ENCODE assay signal across 33 cellular contexts in genomic region chr4:41599192-41599786, GRCh38.
"Had no signal": no experiment of that assay in that cellular context is flagged by ENCODE, and none has a peak within 500 bp of the region (broad histone marks: within the 10 kb centered on the region; RNA-seq: fewer than 3 reads in every experiment).

No MANE protein-coding gene starts in this region.

- H3K4me2 ChIP-seq: SK-N-SH had no signal

- H3K27ac Mint-ChIP-seq: activated B cell treated with CpG ODN at 0.5 μM for 24 hours; activated CD4-positive, alpha-beta memory T cell treated with anti-CD3 and anti-CD28 coated beads for 36 hours; activated CD8-positive, alpha-beta memory T cell treated with anti-CD3 and anti-CD28 coated beads, Interleukin-2, amount 10 ng/mL, durations not matched to agents 7 days and 5 days; activated naive CD8-positive, alpha-beta T cell treated with anti-CD3 and anti-CD28 coated beads for 36 hours; T-helper 1 cell treated with Interleukin-12 subunit alpha and Interleukin-12 subunit beta and Interleukin-4 antibody, amounts not matched to agents 30 μg/mL and 1 μg/mL, for 36 hours; T-helper 2 cell treated with Interferon-gamma antibody and Interleukin-4, amounts not matched to agents 5 μg/mL and 100 μg/mL, for 36 hours had no signal

- H3K36me3 Mint-ChIP-seq: activated CD4-positive, alpha-beta memory T cell treated with anti-CD3 and anti-CD28 coated beads for 36 hours; activated CD8-positive, alpha-beta memory T cell treated with anti-CD3 and anti-CD28 coated beads, Interleukin-2, amount 10 ng/mL, durations not matched to agents 7 days and 5 days; activated naive CD8-positive, alpha-beta T cell treated with anti-CD3 and anti-CD28 coated beads for 36 hours had no signal

- H3K9ac ChIP-seq: SK-N-SH had no signal

- DNase-seq: activated B cell treated with CpG ODN at 0.5 μM for 24 hours; activated CD4-positive, alpha-beta memory T cell treated with anti-CD3 and anti-CD28 coated beads for 36 hours; activated CD4-positive, alpha-beta T cell treated with anti-CD3 and anti-CD28 coated beads for 4 hours; activated CD4-positive, alpha-beta T cell treated with anti-CD3 and anti-CD28 coated beads, Interleukin-2, amount 50 U/mL, for 1 hour; activated CD4-positive, CD25-positive, alpha-beta regulatory T cell treated with anti-CD3 and anti-CD28 coated beads, Interleukin-2, amount 50 U/mL, for 72 hours; activated CD8-positive, alpha-beta memory T cell treated with anti-CD3 and anti-CD28 coated beads for 24 hours; activated CD8-positive, alpha-beta memory T cell treated with anti-CD3 and anti-CD28 coated beads, Interleukin-2, amount 10 ng/mL, durations not matched to agents 7 days and 5 days; activated CD8-positive, alpha-beta memory T cell treated with anti-CD3 and anti-CD28 coated beads, Interleukin-2, amount 50 U/mL, for 48 hours; activated effector memory CD4-positive, alpha-beta T cell treated with Interleukin-2 at 50 U/mL for 16 hours; activated naive CD4-positive, alpha-beta T cell; activated naive CD4-positive, alpha-beta T cell treated with anti-CD3 and anti-CD28 coated beads, Interleukin-2, amount 50 U/mL, for 16 hours; activated naive CD8-positive, alpha-beta T cell treated with anti-CD3 and anti-CD28 coated beads for 36 hours; activated T-cell treated with anti-CD3 and anti-CD28 coated beads, Interleukin-2, amount 50 U/mL, for 48 hours; amniotic stem cell; aorta; brain microvascular endothelial cell; Karpas-422; KBM-7; MM.1S; MV-4-11; NCI-H1092; NCI-H1436 treated with DMSO at 0.1 percent for 48 hours; NCI-H1694 treated with DMSO at 0.1 percent for 48 hours; NCI-H2029; NCI-H345; NCI-H524 treated with DMSO at 0.1 percent for 48 hours; SHP77; SK-N-SH had no signal

- H3K4me1 Mint-ChIP-seq: activated B cell treated with CpG ODN at 0.5 μM for 24 hours; activated CD8-positive, alpha-beta memory T cell treated with anti-CD3 and anti-CD28 coated beads, Interleukin-2, amount 10 ng/mL, durations not matched to agents 7 days and 5 days; activated naive CD8-positive, alpha-beta T cell treated with anti-CD3 and anti-CD28 coated beads for 36 hours; central memory CD8-positive, alpha-beta T cell had no signal

- H3K27me3 Mint-ChIP-seq: activated B cell treated with CpG ODN at 0.5 μM for 24 hours; activated CD4-positive, alpha-beta memory T cell treated with anti-CD3 and anti-CD28 coated beads for 36 hours; activated CD8-positive, alpha-beta memory T cell treated with anti-CD3 and anti-CD28 coated beads, Interleukin-2, amount 10 ng/mL, durations not matched to agents 7 days and 5 days; activated naive CD8-positive, alpha-beta T cell treated with anti-CD3 and anti-CD28 coated beads for 36 hours had no signal

- H3K4me3 Mint-ChIP-seq: activated B cell treated with CpG ODN at 0.5 μM for 24 hours; activated CD4-positive, alpha-beta memory T cell treated with anti-CD3 and anti-CD28 coated beads for 36 hours; activated CD8-positive, alpha-beta memory T cell treated with anti-CD3 and anti-CD28 coated beads, Interleukin-2, amount 10 ng/mL, durations not matched to agents 7 days and 5 days; activated naive CD8-positive, alpha-beta T cell treated with anti-CD3 and anti-CD28 coated beads for 36 hours; central memory CD8-positive, alpha-beta T cell; T-helper 1 cell treated with Interleukin-12 subunit alpha and Interleukin-12 subunit beta and Interleukin-4 antibody, amounts not matched to agents 30 μg/mL and 1 μg/mL, for 36 hours; T-helper 2 cell treated with Interferon-gamma antibody and Interleukin-4, amounts not matched to agents 5 μg/mL and 100 μg/mL, for 36 hours had no signal

- ATAC-seq: activated CD8-positive, alpha-beta memory T cell treated with anti-CD3 and anti-CD28 coated beads, Interleukin-2, amount 10 ng/mL, durations not matched to agents 7 days and 5 days had no signal

- H3K36me3 ChIP-seq: brain microvascular endothelial cell, cardiac muscle cell, SJSA1 had no signal

- H3K9me3 Mint-ChIP-seq: activated B cell treated with CpG ODN at 0.5 μM for 24 hours; activated CD4-positive, alpha-beta memory T cell treated with anti-CD3 and anti-CD28 coated beads for 36 hours; activated naive CD8-positive, alpha-beta T cell treated with anti-CD3 and anti-CD28 coated beads for 36 hours; T-helper 1 cell treated with Interleukin-12 subunit alpha and Interleukin-12 subunit beta and Interleukin-4 antibody, amounts not matched to agents 30 μg/mL and 1 μg/mL, for 36 hours; T-helper 2 cell treated with Interferon-gamma antibody and Interleukin-4, amounts not matched to agents 5 μg/mL and 100 μg/mL, for 36 hours had no signal

- H3K27ac ChIP-seq: brain microvascular endothelial cell, cardiac muscle cell, SJSA1 had no signal

- H3K27me3 ChIP-seq: cardiac muscle cell, SJSA1 had no signal

- H3K4me3 ChIP-seq: cardiac muscle cell, SJSA1 had no signal

- H3K9me3 ChIP-seq: SJSA1, SK-N-SH had no signal
